14 cellular contexts compared by ENCODE assay signal in genomic region chr3:99418209-99418635, GRCh38.
DNase-seq lines count a peak whose midpoint lies in the region; ATAC-seq, FAIRE-seq and TF ChIP-seq lines count a peak whose summit lies in the region.
"Had no signal": no experiment of that assay in that cellular context is flagged by ENCODE, and none has a peak within 500 bp of the region (broad histone marks: within the 10 kb centered on the region; RNA-seq: fewer than 3 reads in every experiment).

No MANE protein-coding gene starts in this region.

- no peaks in the 10 kb centered on the region for H3K9me3 ChIP-seq in kidney (ENCODE audit: control insufficient read depth in 1 of 2, low read length in 2 of 2)

- H3K9ac ChIP-seq in kidney (ENCODE audit: low read length in 2 of 2) = no peak overlapping the region

- POLR2A ChIA-PET in HEK293T (lab: Yijun Ruan, JAX) = no interaction called here

- H3K27ac ChIP-seq in kidney (ENCODE audit: low read depth in 2 of 2, low read length in 2 of 2) = no peak overlapping the region
- H3K27ac ChIP-seq: HL-60, WERI-Rb-1 had no signal

- TF ChIP-seq POLR2A in GM12892 (IDR thresholded peaks at IDR 0.05; ENCODE audit: low read depth, low read length) = no peak

- H3K36me3 ChIP-seq in kidney (ENCODE audit: control insufficient read depth in 1 of 2, insufficient read depth in 2 of 2, low read length in 2 of 2) = no peaks in the 10 kb centered on the region
- H3K36me3 ChIP-seq: WERI-Rb-1 had no signal

- no peaks in the 10 kb centered on the region for H3K4me1 ChIP-seq in kidney (ENCODE audit: control insufficient read depth in 1 of 2, insufficient read depth in 1 of 2, low read depth in 1 of 2, low read length in 2 of 2)

- intact Hi-C loops in kidney (cut with DNase I) = no loop called here

- H3K4me3 ChIP-seq in kidney (ENCODE audit: low read length in 2 of 2) = no peak overlapping the region

- ATAC-seq in GM19463 (IDR thresholded peaks at IDR 0.05; ENCODE audit: unreplicated experiment) (peak; percentile 42), HG02943 (IDR thresholded peaks at IDR 0.05; ENCODE audit: low read depth, unreplicated experiment) (peak; percentile 56)
- ATAC-seq: naive thymus-derived CD4-positive, alpha-beta T cell; Panc1 had no signal

- no peak for TF ChIP-seq CTCF in kidney (IDR thresholded peaks at IDR 0.05; ENCODE audit: borderline replicate concordance, extremely low read depth, insufficient read depth)

- FAIRE-seq in GM12892 (lab: Jason Lieb, UNC) (no peak), HTR-8/SVneo (lab: Jason Lieb, UNC) (peak; percentile 58), kidney (lab: Jason Lieb, UNC) (no peak)

- peak; percentile 8 for DNase-seq in GM12892 (ENCODE audit: insufficient read length)
- DNase-seq in HTR-8/SVneo (ENCODE audit: insufficient read length, low spot score) = no peak
- no peak for DNase-seq in kidney
- no peak for DNase-seq in 8988T
- no peak for DNase-seq in COR-L47 (lab: John Stamatoyannopoulos, UW)
- DNase-seq in HEK293T (ENCODE audit: extremely low spot score) = no peak
- DNase-seq: activated gamma-delta T cell; naive thymus-derived CD4-positive, alpha-beta T cell; NCI-H1436; WERI-Rb-1 had no signal

- CTCF ChIA-PET in HEK293T (lab: Yijun Ruan, JAX) = no interaction called here

TF ChIP-seq in HEK293T, 16 proteins besides CTCF, POLR2A, EP300 and RAD21:
- no peak for TF ChIP-seq HDGF (IDR thresholded peaks at IDR 0.05; ENCODE audit: borderline replicate concordance)
- no peak for TF ChIP-seq FOXA1 (IDR thresholded peaks at IDR 0.05)
- TF ChIP-seq BHLHE40 (IDR thresholded peaks at IDR 0.05; ENCODE audit: borderline replicate concordance) = no peak
- TF ChIP-seq L3MBTL2 (conservative IDR thresholded peaks at IDR 0.05) = no peak
- no peak for TF ChIP-seq LEF1 (IDR thresholded peaks at IDR 0.05; ENCODE audit: borderline replicate concordance)
- TF ChIP-seq TARDBP (IDR thresholded peaks at IDR 0.05) = no peak
- no peak for TF ChIP-seq ELF4 (IDR thresholded peaks at IDR 0.05)
- TF ChIP-seq FOXK2 (IDR thresholded peaks at IDR 0.05) = no peak
- TF ChIP-seq CTBP1 (IDR thresholded peaks at IDR 0.05; ENCODE audit: borderline replicate concordance) = no peak
- TF ChIP-seq ZNF384 (IDR thresholded peaks at IDR 0.05) = no peak
- no peak for TF ChIP-seq ARNT (IDR thresholded peaks at IDR 0.05)
- no peak for TF ChIP-seq SUZ12 (IDR thresholded peaks at IDR 0.05)
